Comparison of ENCODE assay signal across 8 cellular contexts in the genomic region with DNA sequence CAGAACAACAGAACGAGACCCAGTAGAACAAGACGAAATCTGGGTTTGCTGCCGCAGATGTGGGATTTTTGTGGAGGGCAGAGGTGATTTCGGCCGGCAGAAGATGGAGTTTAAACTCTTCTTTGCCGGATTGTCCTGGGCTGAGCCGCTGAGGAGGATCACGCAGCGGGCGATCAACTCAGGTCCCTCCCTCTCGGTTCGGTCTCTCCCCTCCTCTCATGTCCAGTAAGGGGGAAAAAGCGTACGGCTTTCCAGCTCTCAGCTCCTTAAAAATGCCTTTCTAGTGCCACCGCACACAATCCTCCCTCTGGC. TPM values are rescaled to one million over a fixed set of nuclear protein-coding genes. Genes with fewer than 3 reads are reported as not detected.
A peak's percentile ranks its signal among the peaks of the same experiment; 100 is the strongest.
DNase-seq lines count a peak whose midpoint lies in the region; ATAC-seq, FAIRE-seq and TF ChIP-seq lines count a peak whose summit lies in the region.

No MANE protein-coding gene starts in this region.

- peak overlapping the region; percentile 97 for H3K4me3 Mint-ChIP-seq in activated CD4-positive, alpha-beta T cell treated with anti-CD3 and anti-CD28 coated beads, Interleukin-2, amount 10 ng/mL, durations not matched to agents 24 days and 14 days
- peak overlapping the region; percentile 94 for H3K4me3 Mint-ChIP-seq in activated naive CD8-positive, alpha-beta T cell treated with anti-CD3 and anti-CD28 coated beads for 36 hours

- DNase-seq in activated CD4-positive, alpha-beta T cell treated with anti-CD3 and anti-CD28 coated beads, Interleukin-2, amount 10 ng/mL, durations not matched to agents 24 days and 14 days: no peak
- no peak for DNase-seq in activated CD4-positive, alpha-beta T cell treated with anti-CD3 and anti-CD28 coated beads for 1 hour
- no peak for DNase-seq in activated naive CD8-positive, alpha-beta T cell treated with anti-CD3 and anti-CD28 coated beads for 36 hours
- DNase-seq in keratinocyte (ENCODE audit: low read depth, low spot score): no peak
- no peak for DNase-seq in GM19238 (ENCODE audit: insufficient read length, low spot score)
- no peak for DNase-seq in DMS 273 (lab: John Stamatoyannopoulos, UW; ENCODE audit: unreplicated experiment)

- peaks cover 49% of the 10 kb centered on the region for H3K4me1 Mint-ChIP-seq in activated CD4-positive, alpha-beta T cell treated with anti-CD3 and anti-CD28 coated beads, Interleukin-2, amount 10 ng/mL, durations not matched to agents 24 days and 14 days
- H3K4me1 Mint-ChIP-seq in activated naive CD8-positive, alpha-beta T cell treated with anti-CD3 and anti-CD28 coated beads for 36 hours: peaks cover 47% of the 10 kb centered on the region

- H3K9me1 ChIP-seq in keratinocyte (ENCODE audit: control insufficient read depth, extremely low read depth, insufficient read depth, low read length): no peaks in the 10 kb centered on the region

- no peaks in the 10 kb centered on the region for H3K9me3 Mint-ChIP-seq in activated CD4-positive, alpha-beta T cell treated with anti-CD3 and anti-CD28 coated beads, Interleukin-2, amount 10 ng/mL, durations not matched to agents 24 days and 14 days
- no peaks in the 10 kb centered on the region for H3K9me3 Mint-ChIP-seq in activated naive CD8-positive, alpha-beta T cell treated with anti-CD3 and anti-CD28 coated beads for 36 hours

- H3K36me3 Mint-ChIP-seq in activated CD4-positive, alpha-beta T cell treated with anti-CD3 and anti-CD28 coated beads, Interleukin-2, amount 10 ng/mL, durations not matched to agents 24 days and 14 days (ENCODE audit: low read depth): peaks cover 41% of the 10 kb centered on the region
- peaks cover 43% of the 10 kb centered on the region for H3K36me3 Mint-ChIP-seq in activated naive CD8-positive, alpha-beta T cell treated with anti-CD3 and anti-CD28 coated beads for 36 hours

- peaks cover 2 to 6% of the 10 kb centered on the region in 2 experiments for H3K36me3 ChIP-seq in keratinocyte (ENCODE audit: control insufficient read depth in 2 of 2, extremely low read depth in 1 of 2, insufficient read depth in 2 of 2, low read length in 2 of 2)

- peaks cover 45% of the 10 kb centered on the region for H3K4me1 ChIP-seq in keratinocyte (ENCODE audit: control insufficient read depth, extremely low read depth, insufficient read depth, low read length)

- H3K9ac ChIP-seq in keratinocyte (ENCODE audit: control insufficient read depth, extremely low read depth, insufficient read depth, low read length): peak overlapping the region; percentile 84

- no peak for TF ChIP-seq CTCF in keratinocyte (optimal IDR thresholded peaks at IDR 0.05 in 1 of 3, IDR thresholded peaks at IDR 0.05 in 1 of 3, conservative IDR thresholded peaks at IDR 0.05 in 1 of 3; ENCODE audit: extremely low read depth in 1 of 3, insufficient read depth in 2 of 3, low read length in 3 of 3)

- H3K27ac Mint-ChIP-seq in activated CD4-positive, alpha-beta T cell treated with anti-CD3 and anti-CD28 coated beads, Interleukin-2, amount 10 ng/mL, durations not matched to agents 24 days and 14 days: peak overlapping the region; percentile 84
- H3K27ac Mint-ChIP-seq in activated naive CD8-positive, alpha-beta T cell treated with anti-CD3 and anti-CD28 coated beads for 36 hours: peak overlapping the region; percentile 88

- intact Hi-C loops in activated CD4-positive, alpha-beta T cell treated with anti-CD3 and anti-CD28 coated beads, Interleukin-2, amount 10 ng/mL, durations not matched to agents 24 days and 14 days (cut with micrococcal nuclease): loop anchor here (1.0 kb wide), 2 partner anchors 23 to 46 kb away; a partner anchor contains a TSS

- peak overlapping the region; percentile 68 for H2AFZ ChIP-seq in keratinocyte (ENCODE audit: control insufficient read depth, low read length)

- no peak for ATAC-seq in GM21576 (IDR thresholded peaks at IDR 0.05; ENCODE audit: unreplicated experiment)

- H3K27ac ChIP-seq in keratinocyte (ENCODE audit: control insufficient read depth, insufficient read depth, low read length): peak overlapping the region; percentile 85
- H3K27ac ChIP-seq in temporal lobe (ENCODE audit: low read depth, low read length): peak overlapping the region; percentile 85

- peaks cover 2% of the 10 kb centered on the region for H3K27me3 Mint-ChIP-seq in activated CD4-positive, alpha-beta T cell treated with anti-CD3 and anti-CD28 coated beads, Interleukin-2, amount 10 ng/mL, durations not matched to agents 24 days and 14 days
- no peaks in the 10 kb centered on the region for H3K27me3 Mint-ChIP-seq in activated naive CD8-positive, alpha-beta T cell treated with anti-CD3 and anti-CD28 coated beads for 36 hours

- H4K20me1 ChIP-seq in keratinocyte (ENCODE audit: control insufficient read depth, extremely low read depth, insufficient read depth, low read length): no peaks in the 10 kb centered on the region

- H3K27me3 ChIP-seq in keratinocyte (ENCODE audit: control insufficient read depth, extremely low read depth, insufficient read depth, low read length): no peaks in the 10 kb centered on the region

- peaks cover 70% of the 10 kb centered on the region for H3K79me2 ChIP-seq in keratinocyte (ENCODE audit: control insufficient read depth, insufficient read depth, low read length)

- dilution Hi-C loops in keratinocyte (cut with MboI; ENCODE audit: extremely low pct_ligation_motif_present, low sequenced_read_pairs): no loop called here

- peak overlapping the region; percentile 81 for H3K4me2 ChIP-seq in keratinocyte (ENCODE audit: control insufficient read depth, extremely low read depth, insufficient read depth, low read depth, low read length)

- no peaks in the 10 kb centered on the region for H3K9me3 ChIP-seq in keratinocyte (ENCODE audit: control insufficient read depth, low read depth, low read length)

- no peak for FAIRE-seq in keratinocyte (lab: Jason Lieb, UNC)

- peak overlapping the region; percentile 87 to 88 (median 88) for H3K4me3 ChIP-seq in keratinocyte (ENCODE audit: control insufficient read depth in 2 of 3, extremely low read depth in 1 of 3, insufficient read depth in 2 of 3, low read depth in 1 of 3, low read length in 3 of 3)

RNA-seq across cellular contexts. Expression of a gene that starts 2.5 kb away (rescaled TPM):
- 61.1 TPM in 2 replicates for total RNA-seq in activated CD4-positive, alpha-beta T cell treated with anti-CD3 and anti-CD28 coated beads, Interleukin-2, amount 10 ng/mL, durations not matched to agents 24 days and 14 days
- 10 to 100 TPM; 41.4 to 45.7 TPM for total RNA-seq in activated naive CD8-positive, alpha-beta T cell treated with anti-CD3 and anti-CD28 coated beads for 36 hours
- 7.1 to 16.1 TPM (median 9.6 TPM) in 3 replicates for polyA plus RNA-seq in keratinocyte
- polyA plus RNA-seq in keratinocyte (2011; ENCODE audit: low read depth): 17.2 TPM
- polyA plus RNA-seq in keratinocyte (2011; cell fraction: cytosol; rRNA removed): 7.7 and 14.6 TPM in 2 replicates
- 34.3 and 36.9 TPM in 2 replicates for polyA plus RNA-seq in keratinocyte (2011; cell fraction: nucleus; rRNA removed)
- 9.8 and 13.6 TPM in 2 replicates for polyA plus RNA-seq in keratinocyte (2012; ENCODE audit: low replicate concordance)
- 13.8 to 92.4 TPM (median 17.2 TPM) in 3 replicates for polyA minus RNA-seq in keratinocyte
- 14.6 TPM for polyA minus RNA-seq in keratinocyte (2011; cell fraction: cytosol; rRNA and poly(A)+ RNA removed)
- 16.5 and 29.5 TPM in 2 replicates for polyA minus RNA-seq in keratinocyte (2011; cell fraction: nucleus; rRNA and poly(A)+ RNA removed)
- 29.3 TPM for total RNA-seq in temporal lobe

RNA-seq across cellular contexts. Expression of a gene that starts 46.0 kb away (rescaled TPM):
- 32.4 and 34.3 TPM in 2 replicates for total RNA-seq in activated CD4-positive, alpha-beta T cell treated with anti-CD3 and anti-CD28 coated beads, Interleukin-2, amount 10 ng/mL, durations not matched to agents 24 days and 14 days
- 10 to 100 TPM; 31.8 to 34.1 TPM for total RNA-seq in activated naive CD8-positive, alpha-beta T cell treated with anti-CD3 and anti-CD28 coated beads for 36 hours
- polyA plus RNA-seq in keratinocyte: 1.7 to 4.0 TPM (median 3.4 TPM) in 3 replicates
- polyA plus RNA-seq in keratinocyte (2011; ENCODE audit: low read depth): 1.1 TPM
- 1.9 TPM in 2 replicates for polyA plus RNA-seq in keratinocyte (2011; cell fraction: cytosol; rRNA removed)
- 2.8 and 3.0 TPM in 2 replicates for polyA plus RNA-seq in keratinocyte (2011; cell fraction: nucleus; rRNA removed)
- 1.0 and 2.6 TPM in 2 replicates for polyA plus RNA-seq in keratinocyte (2012; ENCODE audit: low replicate concordance)
- polyA minus RNA-seq in keratinocyte: 0.89 to 4.7 TPM (median 3.5 TPM) in 3 replicates
- 1.3 TPM for polyA minus RNA-seq in keratinocyte (2011; cell fraction: cytosol; rRNA and poly(A)+ RNA removed)
- polyA minus RNA-seq in keratinocyte (2011; cell fraction: nucleus; rRNA and poly(A)+ RNA removed): 0.70 and 0.95 TPM in 2 replicates
- total RNA-seq in temporal lobe: 20.4 TPM

RNA-seq across cellular contexts. Expression of a gene that starts 51.3 kb away (rescaled TPM):
- total RNA-seq in activated CD4-positive, alpha-beta T cell treated with anti-CD3 and anti-CD28 coated beads, Interleukin-2, amount 10 ng/mL, durations not matched to agents 24 days and 14 days: 109 and 111 TPM in 2 replicates
- total RNA-seq in activated naive CD8-positive, alpha-beta T cell treated with anti-CD3 and anti-CD28 coated beads for 36 hours: 10 to 100 TPM; 56.2 to 65.2 TPM
- 50.7 to 79.4 TPM (median 67.2 TPM) in 3 replicates for polyA plus RNA-seq in keratinocyte
- 40.9 TPM for polyA plus RNA-seq in keratinocyte (2011; ENCODE audit: low read depth)
- 64.5 and 90.7 TPM in 2 replicates for polyA plus RNA-seq in keratinocyte (2011; cell fraction: cytosol; rRNA removed)
- polyA plus RNA-seq in keratinocyte (2011; cell fraction: nucleus; rRNA removed): 53.1 and 62.0 TPM in 2 replicates
- polyA plus RNA-seq in keratinocyte (2012; ENCODE audit: low replicate concordance): 20.8 and 84.9 TPM in 2 replicates
- 85.8 to 208 TPM (median 114 TPM) in 3 replicates for polyA minus RNA-seq in keratinocyte
- 87.1 TPM for polyA minus RNA-seq in keratinocyte (2011; cell fraction: cytosol; rRNA and poly(A)+ RNA removed)
- polyA minus RNA-seq in keratinocyte (2011; cell fraction: nucleus; rRNA and poly(A)+ RNA removed): 20.3 and 33.7 TPM in 2 replicates
- total RNA-seq in temporal lobe: 27.0 TPM

RNA-seq across cellular contexts. Expression of a gene that starts 57.0 kb away (rescaled TPM):
- total RNA-seq in activated CD4-positive, alpha-beta T cell treated with anti-CD3 and anti-CD28 coated beads, Interleukin-2, amount 10 ng/mL, durations not matched to agents 24 days and 14 days: not detected in 2 replicates
- total RNA-seq in activated naive CD8-positive, alpha-beta T cell treated with anti-CD3 and anti-CD28 coated beads for 36 hours: not detected
- not detected in 3 replicates for polyA plus RNA-seq in keratinocyte
- polyA plus RNA-seq in keratinocyte (2011; ENCODE audit: low read depth): not detected
- not detected in 2 replicates for polyA plus RNA-seq in keratinocyte (2011; cell fraction: cytosol; rRNA removed)
- not detected in 2 replicates for polyA plus RNA-seq in keratinocyte (2011; cell fraction: nucleus; rRNA removed)
- not detected in 2 replicates for polyA plus RNA-seq in keratinocyte (2012; ENCODE audit: low replicate concordance)
- not detected in 3 replicates for polyA minus RNA-seq in keratinocyte
- not detected for polyA minus RNA-seq in keratinocyte (2011; cell fraction: cytosol; rRNA and poly(A)+ RNA removed)
- not detected in 2 replicates for polyA minus RNA-seq in keratinocyte (2011; cell fraction: nucleus; rRNA and poly(A)+ RNA removed)
- total RNA-seq in temporal lobe: 57.3 TPM
